24 cellular contexts compared by ENCODE assay signal in the genomic region with DNA sequence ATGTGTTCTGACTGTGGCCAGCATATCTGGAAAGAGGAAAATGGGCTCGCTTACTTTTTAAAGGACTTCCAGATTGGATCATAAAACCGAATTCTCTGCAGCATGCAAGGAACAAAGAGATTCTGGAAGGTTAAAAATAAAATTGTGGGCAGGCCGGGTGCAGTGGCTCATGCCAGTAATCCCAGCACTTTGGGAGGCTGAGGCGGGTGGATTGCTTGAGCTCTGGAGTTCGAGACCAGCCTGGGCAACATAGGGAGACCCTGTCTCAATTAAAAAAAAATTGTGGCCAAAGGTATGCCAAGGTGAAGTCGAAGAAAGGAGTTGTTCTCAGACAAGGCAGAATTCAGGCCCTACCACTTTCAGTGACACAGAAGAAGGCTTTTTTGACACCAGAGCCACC.
"Had no signal": no experiment of that assay in that cellular context is flagged by ENCODE, and none has a peak within 500 bp of the region (broad histone marks: within the 10 kb centered on the region; RNA-seq: fewer than 3 reads in every experiment).

No MANE protein-coding gene starts in this region.

- H3K4me1 ChIP-seq: esophagus squamous epithelium, pancreas, suprapubic skin, thyroid gland, vagina had no signal

- DNase-seq: dermis blood vessel endothelial cell; effector memory CD8-positive, alpha-beta T cell; erythroblast; esophagus squamous epithelium; foreskin melanocyte; hypothalamus; left ventricle myocardium superior; lower lobe of right lung; natural killer cell; right lobe of liver; small intestine; stimulated activated CD4-positive, alpha-beta T cell treated with anti-CD3 and anti-CD28 coated beads, Interleukin-15, amount 100 ng/mL, for 24 hours; stimulated activated CD4-positive, alpha-beta T cell treated with anti-CD3 and anti-CD28 coated beads, Interleukin-2, amount 100 ng/mL, for 48 hours; stimulated activated naive CD4-positive, alpha-beta T cell; stimulated activated naive CD8-positive, alpha-beta T cell treated with anti-CD3 and anti-CD28 coated beads, Interleukin-15, amount 100 ng/mL, for 72 hours; thyroid gland; trophoblast cell had no signal

- H3K36me3 Mint-ChIP-seq: natural killer cell had no signal

- H3K4me3 ChIP-seq: coronary artery, esophagus squamous epithelium, lower lobe of right lung, pancreas, right lobe of liver, suprapubic skin, thyroid gland, vagina had no signal

- ATAC-seq: effector memory CD8-positive, alpha-beta T cell; left ventricle myocardium superior; lower lobe of right lung; natural killer cell; pancreas; right lobe of liver; stimulated activated naive CD8-positive, alpha-beta T cell treated with anti-CD3 and anti-CD28 coated beads, Interleukin-15, amount 100 ng/mL, for 72 hours had no signal

- H3K27me3 Mint-ChIP-seq: effector memory CD8-positive, alpha-beta T cell; progenitor cell of endocrine pancreas; stimulated activated naive CD8-positive, alpha-beta T cell treated with anti-CD3 and anti-CD28 coated beads, Interleukin-15, amount 100 ng/mL, for 72 hours had no signal

- H3K4me1 Mint-ChIP-seq: natural killer cell; neural crest cell; stimulated activated naive CD8-positive, alpha-beta T cell treated with anti-CD3 and anti-CD28 coated beads, Interleukin-15, amount 100 ng/mL, for 72 hours had no signal

- H3K27ac ChIP-seq: coronary artery, esophagus squamous epithelium, lower lobe of right lung, neutrophil, pancreas, right lobe of liver, suprapubic skin, thyroid gland, vagina had no signal

- H3K4me3 Mint-ChIP-seq: effector memory CD8-positive, alpha-beta T cell; natural killer cell; neural crest cell had no signal

- H3K36me3 ChIP-seq: right lobe of liver had no signal

- H3K9me3 Mint-ChIP-seq: effector memory CD8-positive, alpha-beta T cell; natural killer cell; neural crest cell; stimulated activated naive CD8-positive, alpha-beta T cell treated with anti-CD3 and anti-CD28 coated beads, Interleukin-15, amount 100 ng/mL, for 72 hours had no signal

- H3K9me3 ChIP-seq: esophagus squamous epithelium, lower lobe of right lung, neutrophil, pancreas, right lobe of liver, suprapubic skin, thyroid gland, vagina had no signal

- H3K27me3 ChIP-seq: esophagus squamous epithelium, neutrophil, pancreas, right lobe of liver, suprapubic skin, thyroid gland, vagina had no signal
